8 cellular contexts compared by ENCODE assay signal in genomic region chr12:124774054-124774461, GRCh38.
DNase-seq lines count a peak whose midpoint lies in the region; ATAC-seq and TF ChIP-seq lines count a peak whose summit lies in the region.

No MANE protein-coding gene starts in this region.

- no peak overlapping the region for H3K9ac ChIP-seq in mammary epithelial cell (ENCODE audit: insufficient read depth, low read length)

- H3K79me2 ChIP-seq in mammary epithelial cell (ENCODE audit: insufficient read depth, low read length), result no peaks in the 10 kb centered on the region

- CTCF ChIA-PET in mammary epithelial cell (lab: Charles Lee; ENCODE audit: low non-redundant PET), result no interaction called here

- ATAC-seq in GM19467 (IDR thresholded peaks at IDR 0.05; ENCODE audit: unreplicated experiment) (peak; percentile 21), HG03469 (IDR thresholded peaks at IDR 0.05; ENCODE audit: unreplicated experiment) (peak; percentile 12), thoracic aorta (ENCODE audit: insufficient number of reproducible peaks, low FRiP score, low read depth) (no peak)

- WGBS in mammary epithelial cell (ENCODE audit: low coverage, missing lambda C conversion rate), result 90% methylated on average over 11 of the region's 12 CpGs

- H3K27me3 ChIP-seq in mammary epithelial cell (ENCODE audit: insufficient read depth, low read length) (no peaks in the 10 kb centered on the region), thoracic aorta (replicated peaks; ENCODE audit: insufficient read depth) (no peaks in the 10 kb centered on the region)

- H3K4me3 ChIP-seq in GM08714 (ENCODE audit: low read length) (peak overlapping the region; percentile 43; the same call in 1 of the 2 replicates), mammary epithelial cell (replicated peaks in 1 of 3; ENCODE audit: insufficient read depth in 1 of 3, low read depth in 2 of 3, low read length in 3 of 3) (no peak overlapping the region), thoracic aorta (peak overlapping the region; percentile 61)

- no peak overlapping the region for H2AFZ ChIP-seq in mammary epithelial cell (ENCODE audit: low read depth, low read length)

- TF ChIP-seq CTCF in mammary epithelial cell (conservative IDR thresholded peaks at IDR 0.05 in 1 of 2, IDR thresholded peaks at IDR 0.05 in 1 of 2; ENCODE audit: extremely low read depth in 1 of 2, insufficient read depth in 1 of 2, low read depth in 1 of 2, low read length in 2 of 2) (no peak), thoracic aorta (IDR thresholded peaks at IDR 0.05) (no peak)

- no TSS peak for BruUV-seq in mammary epithelial cell (replicated peaks; lab: Mats Ljungman, UMichigan)

- H3K36me3 ChIP-seq in mammary epithelial cell (ENCODE audit: insufficient read depth, low read length) (no peaks in the 10 kb centered on the region), thoracic aorta (no peaks in the 10 kb centered on the region)

- in situ Hi-C loops in mammary epithelial cell (cut with MboI; ENCODE audit: low sequenced_read_pairs in 2 of 2), result loop anchor here in 1 of 2 donors (25.0 kb wide), 1 partner anchor 362 kb away; no protein-coding TSS in a partner anchor

- intact Hi-C loops in mammary epithelial cell (cut with micrococcal nuclease), result loop anchor here (2.0 to 5.0 kb wide), 3 partner anchors 133 to 972 kb away; no protein-coding TSS in a partner anchor

- H3K27ac ChIP-seq in mammary epithelial cell (ENCODE audit: insufficient read depth, low read depth, low read length), result no peak overlapping the region
- H3K27ac ChIP-seq in thoracic aorta, result no peak overlapping the region

- dilution Hi-C loops in mammary epithelial cell (cut with HindIII; ENCODE audit: low sequenced_read_pairs), result no loop called here

- H3K4me1 ChIP-seq in mammary epithelial cell (ENCODE audit: insufficient read depth, low read length) (peaks cover 19% of the 10 kb centered on the region), thoracic aorta (ENCODE audit: control insufficient read depth in 1 of 2, low read depth in 2 of 2) (peaks cover 4 to 34% of the 10 kb centered on the region in 2 donors)

- peak overlapping the region; percentile 65 for H3K4me2 ChIP-seq in mammary epithelial cell (ENCODE audit: insufficient read depth, low read depth, low read length)

- no peaks in the 10 kb centered on the region for H3K9me3 ChIP-seq in mammary epithelial cell (replicated peaks; ENCODE audit: insufficient read depth, low read length)
- H3K9me3 ChIP-seq in thoracic aorta, result no peaks in the 10 kb centered on the region

- DNase-seq in mammary epithelial cell (no peak), thoracic aorta (ENCODE audit: low spot score) (no peak), T1000 (lab: John Stamatoyannopoulos, UW) (no peak), HK-2 (ENCODE audit: unreplicated experiment) (no peak), NCI-H510A treated with DMSO at 0.1 percent for 48 hours (lab: John Stamatoyannopoulos, UW) (no peak)

- no peaks in the 10 kb centered on the region for H4K20me1 ChIP-seq in mammary epithelial cell (ENCODE audit: insufficient read depth, low read length)

Comparison
In these comparisons a context has a peak if more than half of its experiments do, and no peak if none do; other contexts are left out.
1. H3K4me3 ChIP-seq: peak in GM08714 (single experiment) and thoracic aorta (single experiment); none in mammary epithelial cell (0 of 3).